ENCODE assay signal across 19 cellular contexts in genomic region chr6:123022980-123023379, GRCh38. TPM values are rescaled to one million over a fixed set of nuclear protein-coding genes. Genes with fewer than 3 reads are reported as not detected.
A peak's percentile ranks its signal among the peaks of the same experiment; 100 is the strongest.
DNase-seq lines count a peak whose midpoint lies in the region; ATAC-seq and TF ChIP-seq lines count a peak whose summit lies in the region.
"Had no signal": no experiment of that assay in that cellular context is flagged by ENCODE, and none has a peak within 500 bp of the region (broad histone marks: within the 10 kb centered on the region; RNA-seq: fewer than 3 reads in every experiment).

No MANE protein-coding gene starts in this region.

- H3K4me1 Mint-ChIP-seq in progenitor cell of endocrine pancreas (ENCODE audit: low read depth), result no peaks in the 10 kb centered on the region
- H3K4me1 Mint-ChIP-seq: CD4-positive, alpha-beta memory T cell; memory B cell had no signal

- H3K27ac Mint-ChIP-seq in progenitor cell of endocrine pancreas, result no peak overlapping the region
- H3K27ac Mint-ChIP-seq: CD4-positive, alpha-beta memory T cell; memory B cell had no signal

- WGBS in SK-N-SH (ENCODE audit: low lambda C conversion rate), result 10% methylated on average over 1 of the region's 1 CpG
- 0% methylated on average over 1 of the region's 1 CpG for WGBS in esophagus squamous epithelium, 2 donors

- H3K27ac ChIP-seq in SK-N-SH (ENCODE audit: low read depth in 2 of 2, low read length in 1 of 2), result no peak overlapping the region
- H3K27ac ChIP-seq in esophagus squamous epithelium, result no peak overlapping the region
- H3K27ac ChIP-seq: cardiac muscle cell, thyroid gland had no signal

- no peak for TF ChIP-seq EP300 in SK-N-SH (IDR thresholded peaks at IDR 0.05; ENCODE audit: borderline replicate concordance in 1 of 2, low read depth in 1 of 2, low read length in 1 of 2)

- no peaks in the 10 kb centered on the region for H4K20me1 ChIP-seq in SK-N-SH (ENCODE audit: insufficient read depth)

- POLR2A ChIA-PET in SK-N-SH (lab: Yijun Ruan, JAX), result no interaction called here

- CTCF ChIA-PET in SK-N-SH (lab: Yijun Ruan, JAX), result no interaction called here

- H3K27me3 Mint-ChIP-seq in progenitor cell of endocrine pancreas, result no peaks in the 10 kb centered on the region
- H3K27me3 Mint-ChIP-seq: CD4-positive, alpha-beta memory T cell had no signal

- H3K9me2 ChIP-seq in SK-N-SH, result no peaks in the 10 kb centered on the region

- TF ChIP-seq CTCF in SK-N-SH (IDR thresholded peaks at IDR 0.05) (no peak), fibroblast of mammary gland (conservative IDR thresholded peaks at IDR 0.05; ENCODE audit: control insufficient read depth, insufficient read depth, low read depth, low read length) (no peak), progenitor cell of endocrine pancreas (IDR thresholded peaks at IDR 0.05; ENCODE audit: unreplicated experiment) (no peak), esophagus squamous epithelium (IDR thresholded peaks at IDR 0.05) (no peak)

- ATAC-seq in SK-N-SH treated with all-trans-retinoic acid at 6 μM for 48 hours (no peak), HG03280 (IDR thresholded peaks at IDR 0.05; ENCODE audit: unreplicated experiment) (no peak)

- no peaks in the 10 kb centered on the region for H3K9me3 Mint-ChIP-seq in progenitor cell of endocrine pancreas (ENCODE audit: low read depth)

- no peaks in the 10 kb centered on the region for H3K36me3 Mint-ChIP-seq in progenitor cell of endocrine pancreas (ENCODE audit: insufficient read depth)
- H3K36me3 Mint-ChIP-seq: CD4-positive, alpha-beta memory T cell; memory B cell had no signal

- H3K4me3 Mint-ChIP-seq in progenitor cell of endocrine pancreas (ENCODE audit: low read depth), result no peak overlapping the region
- H3K4me3 Mint-ChIP-seq: CD4-positive, alpha-beta memory T cell; memory B cell had no signal

- no peak for TF ChIP-seq POLR2A in esophagus squamous epithelium (IDR thresholded peaks at IDR 0.05)

- no peak overlapping the region for H3K9ac ChIP-seq in SK-N-SH

- H3K27me3 ChIP-seq in SK-N-SH (ENCODE audit: insufficient read depth) (no peaks in the 10 kb centered on the region), esophagus squamous epithelium (no peaks in the 10 kb centered on the region)
- H3K27me3 ChIP-seq: thyroid gland had no signal

- H3K79me2 ChIP-seq in SK-N-SH (ENCODE audit: insufficient read depth), result no peaks in the 10 kb centered on the region; the same call in 1 of the 2 replicates

- H3K4me3 ChIP-seq in SK-N-SH (ENCODE audit: low read depth in 2 of 2, low read length in 1 of 2) (no peak overlapping the region), fibroblast of mammary gland (ENCODE audit: control insufficient read depth, low read depth, low read length) (no peak overlapping the region), esophagus squamous epithelium (no peak overlapping the region)
- H3K4me3 ChIP-seq: cardiac muscle cell, thyroid gland had no signal

- DNase-seq in SK-N-SH, result no peak
- peak; percentile 30 for DNase-seq in RKO (ENCODE audit: low spot score)
- peak; percentile 28 for DNase-seq in fibroblast of mammary gland (ENCODE audit: low read depth)
- peak; percentile 18 for DNase-seq in progenitor cell of endocrine pancreas (ENCODE audit: low spot score, unreplicated experiment)
- DNase-seq in esophagus squamous epithelium (lab: John Stamatoyannopoulos, UW), result no peak
- no peak for DNase-seq in NCI-H2029 (lab: John Stamatoyannopoulos, UW)
- DNase-seq: 8988T; activated CD8-positive, alpha-beta memory T cell treated with anti-CD3 and anti-CD28 coated beads for 24 hours; CD4-positive, alpha-beta memory T cell; NCI-H1436; SHP77; thyroid gland had no signal

- no peaks in the 10 kb centered on the region for H3K36me3 ChIP-seq in SK-N-SH (replicated peaks in 1 of 2; ENCODE audit: control insufficient read depth in 1 of 2, insufficient read depth in 2 of 2, low read length in 1 of 2)
- no peaks in the 10 kb centered on the region for H3K36me3 ChIP-seq in esophagus squamous epithelium
- H3K36me3 ChIP-seq: cardiac muscle cell, thyroid gland had no signal

- intact Hi-C loops in esophagus squamous epithelium (cut with DNase I), result no loop called here

- H3F3A ChIP-seq in SK-N-SH (replicated peaks; ENCODE audit: insufficient read depth), result no peaks in the 10 kb centered on the region

- no peak overlapping the region for H2AFZ ChIP-seq in SK-N-SH (ENCODE audit: low read depth)

- no peaks in the 10 kb centered on the region for H3K9me3 ChIP-seq in SK-N-SH
- no peaks in the 10 kb centered on the region for H3K9me3 ChIP-seq in esophagus squamous epithelium
- H3K9me3 ChIP-seq: thyroid gland had no signal

- no peak overlapping the region for H3K4me2 ChIP-seq in SK-N-SH

- TF ChIP-seq RAD21 in SK-N-SH (IDR thresholded peaks at IDR 0.05; ENCODE audit: low read length), result no peak

- H3K4me1 ChIP-seq in SK-N-SH (ENCODE audit: control insufficient read depth in 1 of 2, insufficient read depth in 2 of 2, low read depth in 1 of 2, low read length in 1 of 2), result peaks cover 0 to 2% of the 10 kb centered on the region in 2 experiments; a peak in 1 of 4 replicates
- no peaks in the 10 kb centered on the region for H3K4me1 ChIP-seq in esophagus squamous epithelium
- H3K4me1 ChIP-seq: thyroid gland had no signal

TF ChIP-seq in SK-N-SH, 30 proteins besides CTCF, POLR2A, EP300 and RAD21:
- TF ChIP-seq, protein P1, sequence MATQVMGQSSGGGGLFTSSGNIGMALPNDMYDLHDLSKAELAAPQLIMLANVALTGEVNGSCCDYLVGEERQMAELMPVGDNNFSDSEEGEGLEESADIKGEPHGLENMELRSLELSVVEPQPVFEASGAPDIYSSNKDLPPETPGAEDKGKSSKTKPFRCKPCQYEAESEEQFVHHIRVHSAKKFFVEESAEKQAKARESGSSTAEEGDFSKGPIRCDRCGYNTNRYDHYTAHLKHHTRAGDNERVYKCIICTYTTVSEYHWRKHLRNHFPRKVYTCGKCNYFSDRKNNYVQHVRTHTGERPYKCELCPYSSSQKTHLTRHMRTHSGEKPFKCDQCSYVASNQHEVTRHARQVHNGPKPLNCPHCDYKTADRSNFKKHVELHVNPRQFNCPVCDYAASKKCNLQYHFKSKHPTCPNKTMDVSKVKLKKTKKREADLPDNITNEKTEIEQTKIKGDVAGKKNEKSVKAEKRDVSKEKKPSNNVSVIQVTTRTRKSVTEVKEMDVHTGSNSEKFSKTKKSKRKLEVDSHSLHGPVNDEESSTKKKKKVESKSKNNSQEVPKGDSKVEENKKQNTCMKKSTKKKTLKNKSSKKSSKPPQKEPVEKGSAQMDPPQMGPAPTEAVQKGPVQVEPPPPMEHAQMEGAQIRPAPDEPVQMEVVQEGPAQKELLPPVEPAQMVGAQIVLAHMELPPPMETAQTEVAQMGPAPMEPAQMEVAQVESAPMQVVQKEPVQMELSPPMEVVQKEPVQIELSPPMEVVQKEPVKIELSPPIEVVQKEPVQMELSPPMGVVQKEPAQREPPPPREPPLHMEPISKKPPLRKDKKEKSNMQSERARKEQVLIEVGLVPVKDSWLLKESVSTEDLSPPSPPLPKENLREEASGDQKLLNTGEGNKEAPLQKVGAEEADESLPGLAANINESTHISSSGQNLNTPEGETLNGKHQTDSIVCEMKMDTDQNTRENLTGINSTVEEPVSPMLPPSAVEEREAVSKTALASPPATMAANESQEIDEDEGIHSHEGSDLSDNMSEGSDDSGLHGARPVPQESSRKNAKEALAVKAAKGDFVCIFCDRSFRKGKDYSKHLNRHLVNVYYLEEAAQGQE (IDR thresholded peaks at IDR 0.05; ENCODE audit: low read depth, low read length), result peak; percentile 91
- no peak for TF ChIP-seq TEAD4 (IDR thresholded peaks at IDR 0.05; ENCODE audit: borderline replicate concordance, insufficient read depth)

TF ChIP-seq in SK-N-SH treated with all-trans-retinoic acid at 6 μM for 48 hours, 23 proteins besides CTCF, POLR2A, EP300 and RAD21:
- TF ChIP-seq ZNF8 (CRISPR knock-in tag; IDR thresholded peaks at IDR 0.05) (no peak), PPARA (CRISPR knock-in tag; IDR thresholded peaks at IDR 0.05; ENCODE audit: borderline replicate concordance) (no peak), ESRRG (CRISPR knock-in tag; IDR thresholded peaks at IDR 0.05) (no peak), POU6F1 (CRISPR knock-in tag; IDR thresholded peaks at IDR 0.05; ENCODE audit: borderline replicate concordance, low read depth) (no peak), TOX (CRISPR knock-in tag; IDR thresholded peaks at IDR 0.05; ENCODE audit: borderline replicate concordance) (no peak), BACH2 (CRISPR knock-in tag; IDR thresholded peaks at IDR 0.05; ENCODE audit: borderline replicate concordance) (no peak), RARB (CRISPR knock-in tag; IDR thresholded peaks at IDR 0.05) (no peak), ZNF565 (CRISPR knock-in tag; conservative IDR thresholded peaks at IDR 0.05; ENCODE audit: low read depth) (no peak)
- TF ChIP-seq, protein P2, sequence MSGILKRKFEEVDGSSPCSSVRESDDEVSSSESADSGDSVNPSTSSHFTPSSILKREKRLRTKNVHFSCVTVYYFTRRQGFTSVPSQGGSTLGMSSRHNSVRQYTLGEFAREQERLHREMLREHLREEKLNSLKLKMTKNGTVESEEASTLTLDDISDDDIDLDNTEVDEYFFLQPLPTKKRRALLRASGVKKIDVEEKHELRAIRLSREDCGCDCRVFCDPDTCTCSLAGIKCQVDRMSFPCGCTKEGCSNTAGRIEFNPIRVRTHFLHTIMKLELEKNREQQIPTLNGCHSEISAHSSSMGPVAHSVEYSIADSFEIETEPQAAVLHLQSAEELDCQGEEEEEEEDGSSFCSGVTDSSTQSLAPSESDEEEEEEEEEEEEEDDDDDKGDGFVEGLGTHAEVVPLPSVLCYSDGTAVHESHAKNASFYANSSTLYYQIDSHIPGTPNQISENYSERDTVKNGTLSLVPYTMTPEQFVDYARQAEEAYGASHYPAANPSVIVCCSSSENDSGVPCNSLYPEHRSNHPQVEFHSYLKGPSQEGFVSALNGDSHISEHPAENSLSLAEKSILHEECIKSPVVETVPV (CRISPR knock-in tag; IDR thresholded peaks at IDR 0.05), result no peak

RNA-seq across cellular contexts. Expression of gene CLVS2, which starts 26.9 kb away (rescaled TPM):
- polyA plus RNA-seq in SK-N-SH (2012; rRNA removed), result 0.05 TPM in 2 replicates
- polyA plus RNA-seq in SK-N-SH (2012; cell fraction: cytosol; rRNA removed), result 0.12 and 0.30 TPM in 2 replicates
- 0.02 TPM in 2 replicates for polyA plus RNA-seq in SK-N-SH (2012; cell fraction: nucleus; rRNA removed)
- total RNA-seq in progenitor cell of endocrine pancreas (0.34 and 0.69 TPM in 2 replicates), esophagus squamous epithelium (under 1 TPM in 1 of 4 donors, not detected in 3; under 0.01 TPM)
- total RNA-seq: CD4-positive, alpha-beta memory T cell; endothelial cell of umbilical vein; NCI-H460; omental fat pad; thyroid gland had no signal
- polyA plus RNA-seq: cardiac muscle cell; CD4-positive, alpha-beta memory T cell; endothelial cell of umbilical vein had no signal

Comparison
In these comparisons a context has a peak if more than half of its experiments do, and no peak if none do; other contexts are left out.
1. DNase-seq: peak in RKO (single experiment), fibroblast of mammary gland (single experiment) and progenitor cell of endocrine pancreas (single experiment); none in SK-N-SH (single experiment), esophagus squamous epithelium (single experiment) and NCI-H2029 (single experiment).